ENCODE assay signal across 9 cellular contexts in the genomic region with DNA sequence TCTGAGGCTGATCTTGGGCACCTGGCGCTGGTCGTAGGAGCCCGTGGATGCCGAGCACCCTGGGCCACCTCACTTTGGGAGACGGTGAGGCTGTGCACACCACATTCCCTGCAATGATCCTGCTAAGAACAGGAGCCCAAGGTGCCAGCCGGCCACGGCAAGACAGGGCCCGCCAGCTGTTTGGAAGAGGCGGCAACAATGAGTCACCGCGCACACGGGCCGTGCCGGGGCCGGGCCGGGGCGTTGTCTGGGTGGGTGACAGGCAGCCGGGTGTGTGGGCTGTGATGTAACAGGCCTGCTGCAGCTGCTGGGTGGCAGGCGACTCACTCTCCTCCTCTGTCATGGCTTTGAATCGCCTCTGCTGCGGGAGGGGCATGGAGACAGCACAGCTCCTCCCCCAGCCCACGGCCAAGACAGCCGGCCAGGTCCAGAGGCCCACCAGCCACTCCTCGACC. TPM values are rescaled to one million over a fixed set of nuclear protein-coding genes. Genes with fewer than 3 reads are reported as not detected.
DNase-seq lines count a peak whose midpoint lies in the region; ATAC-seq and TF ChIP-seq lines count a peak whose summit lies in the region.
"Had no signal": no experiment of that assay in that cellular context is flagged by ENCODE, and none has a peak within 500 bp of the region (broad histone marks: within the 10 kb centered on the region; RNA-seq: fewer than 3 reads in every experiment).

No MANE protein-coding gene starts in this region.

- H3K4ac ChIP-seq in mesendoderm (ENCODE audit: low read depth, low read length), result no peak overlapping the region

- TF ChIP-seq EP300 in Ishikawa (IDR thresholded peaks at IDR 0.05; ENCODE audit: borderline replicate concordance), result no peak

- H2BK15ac ChIP-seq in mesendoderm (replicated peaks; ENCODE audit: low read depth), result no peak overlapping the region

- ATAC-seq in GM18498 (IDR thresholded peaks at IDR 0.05; ENCODE audit: unreplicated experiment), result no peak
- ATAC-seq in GM21447 (IDR thresholded peaks at IDR 0.05; ENCODE audit: unreplicated experiment), result no peak
- ATAC-seq: GM12878 had no signal

- H2BK120ac ChIP-seq in mesendoderm (ENCODE audit: low read depth, low read length), result no peak overlapping the region

- no peaks in the 10 kb centered on the region for H3K4me1 ChIP-seq in mesendoderm (ENCODE audit: control insufficient read depth, low read depth, low read length)

- no peak overlapping the region for H3K56ac ChIP-seq in mesendoderm (ENCODE audit: low read length)

- no peak overlapping the region for H4K5ac ChIP-seq in mesendoderm (ENCODE audit: low read length)

- H2BK5ac ChIP-seq in mesendoderm (ENCODE audit: low read length), result no peak overlapping the region

- no peaks in the 10 kb centered on the region for H3K79me1 ChIP-seq in mesendoderm (ENCODE audit: low read length)

- H3K4me3 ChIP-seq in cardiac fibroblast (replicated peaks in 1 of 2; ENCODE audit: low read depth in 2 of 2, low read length in 2 of 2) (no peak overlapping the region), mesendoderm (ENCODE audit: low read length) (no peak overlapping the region)
- H3K4me3 ChIP-seq: GM12878 had no signal

- H3K79me2 ChIP-seq in mesendoderm (ENCODE audit: control insufficient read depth, insufficient read depth, low read length), result no peaks in the 10 kb centered on the region

- H3K23ac ChIP-seq in mesendoderm (ENCODE audit: low read length), result no peak overlapping the region

- no peak overlapping the region for H4K8ac ChIP-seq in mesendoderm (ENCODE audit: low read depth, low read length)

- peak; percentile 2; the same call in 1 of the 2 replicates for TF ChIP-seq RAD21 in Ishikawa (IDR thresholded peaks at IDR 0.05; ENCODE audit: low read depth)

- H3K27ac ChIP-seq in mesendoderm (ENCODE audit: low read depth, low read length), result no peak overlapping the region

- no peak overlapping the region for H3K18ac ChIP-seq in mesendoderm (ENCODE audit: low read length)

- no peak overlapping the region for H3K4me2 ChIP-seq in mesendoderm (ENCODE audit: low read length)

- no peak overlapping the region for H3K9ac ChIP-seq in mesendoderm (ENCODE audit: low read length)

- H2AK5ac ChIP-seq in mesendoderm (ENCODE audit: low read length), result no peak overlapping the region

- no peaks in the 10 kb centered on the region for H3K27me3 ChIP-seq in mesendoderm (ENCODE audit: insufficient read depth, low read length, poor library complexity)

- DNase-seq in Ammon's horn (ENCODE audit: low spot score) (peak; percentile 24), T-helper 9 cell (peak; percentile 55), cardiac fibroblast (ENCODE audit: low read depth in 2 of 2) (peak; percentile 57 to 88), mesendoderm (peak; percentile 58)
- DNase-seq in stimulated activated CD8-positive, alpha-beta memory T cell treated with anti-CD3 and anti-CD28 coated beads, Interleukin-7, amount 100 ng/mL, for 24 hours (ENCODE audit: low read depth), result peak; percentile 36

- TF ChIP-seq CTCF in cardiac fibroblast (IDR thresholded peaks at IDR 0.05; ENCODE audit: low read depth, low read length), result no peak

- H3K36me3 ChIP-seq in mesendoderm (ENCODE audit: control insufficient read depth, insufficient read depth, low read length), result no peaks in the 10 kb centered on the region

- no CpG with 5 or more reads among the region's 24 CpGs for WGBS in mesendoderm (ENCODE audit: extremely low coverage, insufficient coverage, low lambda C conversion rate)

TF ChIP-seq in Ishikawa, 13 proteins besides CTCF, POLR2A, EP300 and RAD21:
- TF ChIP-seq TAF1 (IDR thresholded peaks at IDR 0.05; ENCODE audit: low read depth), result no peak
- no peak for TF ChIP-seq TEAD4 (IDR thresholded peaks at IDR 0.05)
- peak; percentile 83 for TF ChIP-seq TCF12 (IDR thresholded peaks at IDR 0.05; ENCODE audit: low read depth)
- no peak for TF ChIP-seq YY1 (IDR thresholded peaks at IDR 0.05; ENCODE audit: low read depth)
- peak; percentile 22; the same call in 1 of the 2 replicates for TF ChIP-seq EGR1 (IDR thresholded peaks at IDR 0.05)
- TF ChIP-seq, protein P1, sequence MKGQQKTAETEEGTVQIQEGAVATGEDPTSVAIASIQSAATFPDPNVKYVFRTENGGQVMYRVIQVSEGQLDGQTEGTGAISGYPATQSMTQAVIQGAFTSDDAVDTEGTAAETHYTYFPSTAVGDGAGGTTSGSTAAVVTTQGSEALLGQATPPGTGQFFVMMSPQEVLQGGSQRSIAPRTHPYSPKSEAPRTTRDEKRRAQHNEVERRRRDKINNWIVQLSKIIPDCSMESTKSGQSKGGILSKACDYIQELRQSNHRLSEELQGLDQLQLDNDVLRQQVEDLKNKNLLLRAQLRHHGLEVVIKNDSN (IDR thresholded peaks at IDR 0.05), result 0 out of 2 replicates have a peak, but pooled peaks have one; percentile 21
- TF ChIP-seq CREB1 (IDR thresholded peaks at IDR 0.05; ENCODE audit: low read depth), result no peak
- 0 out of 2 replicates have a peak, but pooled peaks have one; percentile 41 for TF ChIP-seq CEBPB (IDR thresholded peaks at IDR 0.05)
- TF ChIP-seq NFIC (IDR thresholded peaks at IDR 0.05), result peak; percentile 28; the same call in 1 of the 2 replicates
- TF ChIP-seq, protein P2, sequence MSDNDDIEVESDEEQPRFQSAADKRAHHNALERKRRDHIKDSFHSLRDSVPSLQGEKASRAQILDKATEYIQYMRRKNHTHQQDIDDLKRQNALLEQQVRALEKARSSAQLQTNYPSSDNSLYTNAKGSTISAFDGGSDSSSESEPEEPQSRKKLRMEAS (IDR thresholded peaks at IDR 0.05), result peak; percentile 53

RNA-seq across cellular contexts. Expression of a gene that starts 49.7 kb away (rescaled TPM):
- 131 TPM for polyA plus RNA-seq in mesendoderm (2013, experiment 1 of 2)
- 130 TPM for polyA plus RNA-seq in mesendoderm (2013, experiment 2 of 2)
